ENCODE assay signal across 13 cellular contexts in genomic region chr19:46080561-46080960, GRCh38. TPM values are rescaled to one million over a fixed set of nuclear protein-coding genes. Genes with fewer than 3 reads are reported as not detected.
A peak's percentile ranks its signal among the peaks of the same experiment; 100 is the strongest.
DNase-seq lines count a peak whose midpoint lies in the region; ATAC-seq, FAIRE-seq and TF ChIP-seq lines count a peak whose summit lies in the region.
"Had no signal": no experiment of that assay in that cellular context is flagged by ENCODE, and none has a peak within 500 bp of the region (broad histone marks: within the 10 kb centered on the region; RNA-seq: fewer than 3 reads in every experiment).

No MANE protein-coding gene starts in this region.

- TF ChIP-seq EP300 in H1 (IDR thresholded peaks at IDR 0.05; ENCODE audit: borderline replicate concordance in 1 of 2, low read depth in 2 of 2, low read length in 2 of 2), result no peak

- POLR2A ChIA-PET in H1 (lab: Charles Lee; ENCODE audit: partially characterized antibody), result interaction anchor here (0.6 kb wide), 1 partner anchor 60 kb away, joined by 3 read pairs; no protein-coding TSS in a partner anchor

- H3K27me3 ChIP-seq in GM23248 (replicated peaks; ENCODE audit: insufficient read depth) (peaks cover 43% of the 10 kb centered on the region), H1 (replicated peaks in 1 of 4; ENCODE audit: control insufficient read depth in 3 of 4, extremely low read depth in 1 of 4, insufficient read depth in 3 of 4, low read length in 3 of 4) (peaks cover 2 to 17% (median 11%) of the 10 kb centered on the region in 4 experiments)

- 0 out of 2 replicates have a peak overlapping the region, but pooled peaks have one; percentile 63 for H2BK20ac ChIP-seq in H1 (ENCODE audit: low read length)

- TF ChIP-seq POLR2A in H1 (IDR thresholded peaks at IDR 0.05; ENCODE audit: control extremely low read depth in 1 of 2, low read depth in 2 of 2, low read length in 2 of 2), result no peak

- TF ChIP-seq RAD21 in H1 (IDR thresholded peaks at IDR 0.05 in 1 of 2, conservative IDR thresholded peaks at IDR 0.05 in 1 of 2; ENCODE audit: low read depth in 2 of 2, low read length in 2 of 2), result no peak

- TF ChIP-seq CTCF in H1 (IDR thresholded peaks at IDR 0.05; ENCODE audit: control extremely low read depth in 1 of 3, insufficient read depth in 1 of 3, low read depth in 1 of 3, low read length in 3 of 3), result no peak

- in situ Hi-C loops in GM23248 (cut with MboI) (loop anchor here (5.0 kb wide), 2 partner anchors 107 to 187 kb away; no protein-coding TSS in a partner anchor), G401 (cut with HindIII; ENCODE audit: low sequenced_read_pairs) (no loop called here)

- no peak for FAIRE-seq in H1 (lab: Jason Lieb, UNC)

- DNase-seq in GM23248 (peak; percentile 87), H1 (ENCODE audit: low read depth in 1 of 2, low spot score in 2 of 2) (no peak), pons (ENCODE audit: low spot score) (peak; percentile 39), putamen (ENCODE audit: low spot score) (no peak), G401 (ENCODE audit: low spot score) (no peak), NCI-H187 (lab: John Stamatoyannopoulos, UW) (no peak)
- DNase-seq: activated gamma-delta T cell treated with Interleukin-2 at 50 U/mL for 16 hours; NCI-H1092; stimulated activated CD4-positive, alpha-beta T cell treated with anti-CD3 and anti-CD28 coated beads, Interleukin-15, amount 100 ng/mL, for 24 hours; stimulated activated naive CD4-positive, alpha-beta T cell; WERI-Rb-1 had no signal

- ATAC-seq in GM19463 (IDR thresholded peaks at IDR 0.05; ENCODE audit: unreplicated experiment), result no peak

- no peak overlapping the region for H2BK120ac ChIP-seq in H1 (replicated peaks; ENCODE audit: low read depth, low read length)

- H3K27ac ChIP-seq in GM23248 (no peak overlapping the region), H1 (ENCODE audit: low read depth, low read length) (no peak overlapping the region)
- H3K27ac ChIP-seq: WERI-Rb-1 had no signal

- no peak overlapping the region for H3K14ac ChIP-seq in H1 (ENCODE audit: insufficient read length)

- H4K8ac ChIP-seq in H1 (ENCODE audit: extremely low read depth, insufficient read depth, low read length), result no peak overlapping the region

- no peak overlapping the region for H3K4ac ChIP-seq in H1 (replicated peaks; ENCODE audit: insufficient read length, low read depth, low read length)

- H3F3A ChIP-seq in GM23248 (ENCODE audit: insufficient read depth), result peaks cover 34% of the 10 kb centered on the region

- H3K23ac ChIP-seq in H1 (ENCODE audit: insufficient read length), result no peak overlapping the region

- no peaks in the 10 kb centered on the region for H3K79me1 ChIP-seq in H1 (ENCODE audit: low read depth, low read length)

- no peaks in the 10 kb centered on the region for H3K9me2 ChIP-seq in GM23248 (ENCODE audit: insufficient read depth)

- 6 to 10% methylated on average over 3 of the region's 3 CpGs for WGBS in GM23248 (ENCODE audit: low coverage in 1 of 2, low lambda C conversion rate in 2 of 2, missing lambda C conversion rate in 2 of 2), 2 experiments
- 94% methylated on average over 3 of the region's 3 CpGs; no CpG with 5 or more reads in 1 of the 2 experiments for WGBS in H1 (ENCODE audit: extremely low coverage in 1 of 2, insufficient coverage in 1 of 2, insufficient read length in 1 of 2, insufficient replicate concordance in 2 of 2, low coverage in 1 of 2, low lambda C conversion rate in 2 of 2, missing lambda C conversion rate in 1 of 2), 2 experiments

- peaks cover 2% of the 10 kb centered on the region for H3K9me3 ChIP-seq in GM23248 (ENCODE audit: low read depth)
- H3K9me3 ChIP-seq in H1 (ENCODE audit: insufficient read depth in 2 of 2, low read depth in 1 of 2, low read length in 1 of 2), result peaks cover 4 to 6% of the 10 kb centered on the region in 2 experiments; a peak in 2 of 4 replicates

- H4K5ac ChIP-seq in H1 (ENCODE audit: insufficient read length, low read depth, low read length), result no peak overlapping the region

- no peaks in the 10 kb centered on the region for H3K79me2 ChIP-seq in GM23248 (ENCODE audit: insufficient read depth)
- no peaks in the 10 kb centered on the region for H3K79me2 ChIP-seq in H1 (ENCODE audit: control insufficient read depth in 1 of 2, insufficient read depth in 2 of 2, low read length in 2 of 2)

- H3K4me3 ChIP-seq in GM23248 (no peak overlapping the region), H1 (ENCODE audit: extremely low read depth in 1 of 4, insufficient read depth in 2 of 4, low read depth in 3 of 4, low read length in 4 of 4) (no peak overlapping the region)

- H3K9ac ChIP-seq in GM23248 (no peak overlapping the region), H1 (replicated peaks in 1 of 4; ENCODE audit: extremely low read depth in 1 of 4, low read depth in 3 of 4, low read length in 3 of 4) (no peak overlapping the region)

- no peak overlapping the region for H3K56ac ChIP-seq in H1 (replicated peaks; ENCODE audit: insufficient read length, low read depth, low read length)

- H3K4me2 ChIP-seq in GM23248 (ENCODE audit: unreplicated experiment), result no peak overlapping the region
- H3K4me2 ChIP-seq in H1 (ENCODE audit: insufficient read depth in 1 of 2, low read depth in 2 of 2, low read length in 2 of 2), result no peak overlapping the region

- H2BK15ac ChIP-seq in H1 (ENCODE audit: low read length), result no peak overlapping the region

- H2AFZ ChIP-seq in GM23248, result no peak overlapping the region
- H2AFZ ChIP-seq in H1 (ENCODE audit: low read length), result no peak overlapping the region

- H2BK12ac ChIP-seq in H1 (ENCODE audit: low read depth, low read length), result no peak overlapping the region; the same call in 1 of the 2 replicates

- H3K4me1 ChIP-seq in GM23248 (ENCODE audit: insufficient read depth), result peaks cover 21% of the 10 kb centered on the region
- peaks cover 0 to 3% (median 3%) of the 10 kb centered on the region in 4 experiments; a peak in 3 of 7 replicates for H3K4me1 ChIP-seq in H1 (replicated peaks in 1 of 4; ENCODE audit: control insufficient read depth in 3 of 4, insufficient read depth in 4 of 4, low read length in 3 of 4)

- H2AK5ac ChIP-seq in H1 (ENCODE audit: low read depth, low read length), result no peak overlapping the region

- H2BK5ac ChIP-seq in H1 (ENCODE audit: low read depth, low read length), result no peak overlapping the region

- peaks cover 7% of the 10 kb centered on the region; the same call in 1 of the 2 replicates for H3K23me2 ChIP-seq in H1 (ENCODE audit: low read depth, low read length)

- H4K20me1 ChIP-seq in GM23248 (ENCODE audit: insufficient read depth) (no peaks in the 10 kb centered on the region), H1 (replicated peaks in 1 of 2; ENCODE audit: control insufficient read depth in 1 of 2, insufficient read depth in 2 of 2, low read length in 2 of 2) (no peaks in the 10 kb centered on the region)

- no peak overlapping the region for H3K18ac ChIP-seq in H1 (ENCODE audit: extremely low read depth, low read length)

- H4K91ac ChIP-seq in H1 (replicated peaks; ENCODE audit: insufficient read length, low read length), result no peak overlapping the region

- CTCF ChIA-PET in H1 (lab: Charles Lee; ENCODE audit: partially characterized antibody), result interaction anchor here (0.8 to 8.0 kb wide), 12 partner anchors 25 to 436 kb away, joined by 3 to 365 read pairs (median 14); partner anchors contain the start of genes PGLYRP1 and PPP5C

- H3K36me3 ChIP-seq in GM23248 (ENCODE audit: low read depth) (no peaks in the 10 kb centered on the region), H1 (ENCODE audit: control insufficient read depth in 2 of 4, insufficient read depth in 4 of 4, low read length in 3 of 4) (no peaks in the 10 kb centered on the region)
- H3K36me3 ChIP-seq: WERI-Rb-1 had no signal

RNA-seq across cellular contexts. Expression of gene IGFL4, which starts 39.8 kb away (rescaled TPM):
- not detected in 2 replicates for total RNA-seq in GM23248 (2014; rRNA removed; shearing (Covaris generic))
- polyA plus RNA-seq in GM23248 (2016; fragmentation: Nextera tagmentation; extraction: Ambion mirVana) (not detected in 2 replicates), H1 (2011; rRNA removed) (0.05 TPM in 2 replicates)
- polyA plus RNA-seq in PFSK-1 (2012; ENCODE audit: insufficient read length, low read depth), result not detected
- 0.11 TPM in 1 of 2 replicates, not detected in the other for total RNA-seq in H1 (2021; fragmentation: NEBNext Ultra II Directional; extraction: Animal tissue kit (Norgen Biotek cat#: 25700))
- 0.34 TPM for polyA plus RNA-seq in H1 (2011; cell fraction: cytosol; rRNA removed)
- 0.54 TPM for polyA plus RNA-seq in H1 (2011; cell fraction: nucleus; rRNA removed)
- 0.28 to 0.57 TPM (median 0.37 TPM) in 4 replicates for polyA plus RNA-seq in H1 (2012, experiment 1 of 2)
- not detected for polyA plus RNA-seq in H1 (2012, experiment 2 of 2)
- 0.24 TPM for polyA plus RNA-seq in H1 (2013, experiment 1 of 2)
- polyA plus RNA-seq in H1 (2013, experiment 2 of 2), result 0.17 TPM
- 0.13 TPM in 1 of 2 replicates, not detected in the other for polyA minus RNA-seq in H1 (2011; rRNA and poly(A)+ RNA removed)
- polyA minus RNA-seq in H1 (2011; cell fraction: cytosol; rRNA and poly(A)+ RNA removed), result not detected
- polyA minus RNA-seq in H1 (2011; cell fraction: nucleus; rRNA and poly(A)+ RNA removed), result 1.00 TPM
- total RNA-seq in G401 (2014; rRNA removed; shearing (Covaris generic)), result not detected in 2 replicates

RNA-seq across cellular contexts. Expression of gene IGFL3, which starts 43.9 kb away (rescaled TPM):
- total RNA-seq in GM23248 (2014; rRNA removed; shearing (Covaris generic)), result not detected in 2 replicates
- polyA plus RNA-seq in GM23248 (2016; fragmentation: Nextera tagmentation; extraction: Ambion mirVana) (not detected in 2 replicates), H1 (2011; rRNA removed) (0.12 and 0.28 TPM in 2 replicates)
- polyA plus RNA-seq in PFSK-1 (2012; ENCODE audit: insufficient read length, low read depth), result not detected
- not detected in 2 replicates for total RNA-seq in H1 (2021; fragmentation: NEBNext Ultra II Directional; extraction: Animal tissue kit (Norgen Biotek cat#: 25700))
- 0.14 TPM for polyA plus RNA-seq in H1 (2011; cell fraction: cytosol; rRNA removed)
- polyA plus RNA-seq in H1 (2011; cell fraction: nucleus; rRNA removed), result not detected
- polyA plus RNA-seq in H1 (2012, experiment 1 of 2), result 0.32 TPM in 1 of 4 replicates, not detected in the others
- polyA plus RNA-seq in H1 (2012, experiment 2 of 2), result not detected
- 0.28 TPM for polyA plus RNA-seq in H1 (2013, experiment 1 of 2)
- polyA plus RNA-seq in H1 (2013, experiment 2 of 2), result 0.29 TPM
- polyA minus RNA-seq in H1 (2011; rRNA and poly(A)+ RNA removed), result not detected in 2 replicates
- not detected for polyA minus RNA-seq in H1 (2011; cell fraction: cytosol; rRNA and poly(A)+ RNA removed)
- not detected for polyA minus RNA-seq in H1 (2011; cell fraction: nucleus; rRNA and poly(A)+ RNA removed)
- total RNA-seq in G401 (2014; rRNA removed; shearing (Covaris generic)), result 0.49 and 0.75 TPM in 2 replicates

RNA-seq across cellular contexts. Expression of gene PGLYRP1, which starts 57.7 kb away (rescaled TPM):
- not detected in 2 replicates for total RNA-seq in GM23248 (2014; rRNA removed; shearing (Covaris generic))
- polyA plus RNA-seq in GM23248 (2016; fragmentation: Nextera tagmentation; extraction: Ambion mirVana) (not detected in 2 replicates), H1 (2011; rRNA removed) (not detected in 2 replicates)
- not detected for polyA plus RNA-seq in PFSK-1 (2012; ENCODE audit: insufficient read length, low read depth)
- total RNA-seq in H1 (2021; fragmentation: NEBNext Ultra II Directional; extraction: Animal tissue kit (Norgen Biotek cat#: 25700)), result not detected in 2 replicates
- polyA plus RNA-seq in H1 (2011; cell fraction: cytosol; rRNA removed), result 0.17 TPM
- polyA plus RNA-seq in H1 (2011; cell fraction: nucleus; rRNA removed), result not detected
- polyA plus RNA-seq in H1 (2012, experiment 1 of 2), result 0.40 to 1.1 TPM (median 1.0 TPM) in 3 of 4 replicates, not detected in the other
- polyA plus RNA-seq in H1 (2012, experiment 2 of 2), result not detected
- polyA plus RNA-seq in H1 (2013, experiment 1 of 2), result not detected
- polyA plus RNA-seq in H1 (2013, experiment 2 of 2), result 0.07 TPM
- polyA minus RNA-seq in H1 (2011; rRNA and poly(A)+ RNA removed), result not detected in 2 replicates
- not detected for polyA minus RNA-seq in H1 (2011; cell fraction: cytosol; rRNA and poly(A)+ RNA removed)
- not detected for polyA minus RNA-seq in H1 (2011; cell fraction: nucleus; rRNA and poly(A)+ RNA removed)
- not detected in 2 replicates for total RNA-seq in G401 (2014; rRNA removed; shearing (Covaris generic))

Comparison
In these comparisons a context has a peak if more than half of its experiments do, and no peak if none do; other contexts are left out.
1. DNase-seq: peak in GM23248 (single experiment) and pons (single experiment); none in H1 (0 of 2), putamen (single experiment), G401 (single experiment) and NCI-H187 (0 of 2).